8 cellular contexts compared by ENCODE assay signal in genomic region chr9:92807757-92808725, GRCh38. TPM values are rescaled to one million over a fixed set of nuclear protein-coding genes. Genes with fewer than 3 reads are reported as not detected.
DNase-seq lines count a peak whose midpoint lies in the region; ATAC-seq lines count a peak whose summit lies in the region.

No MANE protein-coding gene starts in this region.

- peak; percentile 33 for ATAC-seq in esophagus mucosa
- no peak for ATAC-seq in GM18907 (IDR thresholded peaks at IDR 0.05; ENCODE audit: unreplicated experiment)
- ATAC-seq in HG03565 (IDR thresholded peaks at IDR 0.05; ENCODE audit: unreplicated experiment): no peak

- DNase-seq in NCI-H2029 (lab: John Stamatoyannopoulos, UW): peak; percentile 27
- no peak for DNase-seq in NCI-H2029 treated with DMSO at 0.1 percent for 48 hours (lab: John Stamatoyannopoulos, UW)
- DNase-seq in T-helper 9 cell: peak; percentile 24
- peak; percentile 20 for DNase-seq in stimulated activated CD4-positive, alpha-beta T cell treated with anti-CD3 and anti-CD28 coated beads, Interleukin-4, amount 100 ng/mL, for 24 hours
- DNase-seq in NCI-H226: no peak

RNA-seq across cellular contexts. Expression of gene BICD2, which starts 43.4 kb away (rescaled TPM):
- total RNA-seq in esophagus mucosa: 63.7 TPM

Comparison
In these comparisons a context has a peak if more than half of its experiments do, and no peak if none do; other contexts are left out.
1. DNase-seq: peak in NCI-H2029 (single experiment), T-helper 9 cell (single experiment) and stimulated activated CD4-positive, alpha-beta T cell treated with anti-CD3 and anti-CD28 coated beads, Interleukin-4, amount 100 ng/mL, for 24 hours (single experiment); none in NCI-H2029 treated with DMSO at 0.1 percent for 48 hours (single experiment) and NCI-H226 (single experiment).